Comparison of ENCODE assay signal across 8 cellular contexts in the genomic region with DNA sequence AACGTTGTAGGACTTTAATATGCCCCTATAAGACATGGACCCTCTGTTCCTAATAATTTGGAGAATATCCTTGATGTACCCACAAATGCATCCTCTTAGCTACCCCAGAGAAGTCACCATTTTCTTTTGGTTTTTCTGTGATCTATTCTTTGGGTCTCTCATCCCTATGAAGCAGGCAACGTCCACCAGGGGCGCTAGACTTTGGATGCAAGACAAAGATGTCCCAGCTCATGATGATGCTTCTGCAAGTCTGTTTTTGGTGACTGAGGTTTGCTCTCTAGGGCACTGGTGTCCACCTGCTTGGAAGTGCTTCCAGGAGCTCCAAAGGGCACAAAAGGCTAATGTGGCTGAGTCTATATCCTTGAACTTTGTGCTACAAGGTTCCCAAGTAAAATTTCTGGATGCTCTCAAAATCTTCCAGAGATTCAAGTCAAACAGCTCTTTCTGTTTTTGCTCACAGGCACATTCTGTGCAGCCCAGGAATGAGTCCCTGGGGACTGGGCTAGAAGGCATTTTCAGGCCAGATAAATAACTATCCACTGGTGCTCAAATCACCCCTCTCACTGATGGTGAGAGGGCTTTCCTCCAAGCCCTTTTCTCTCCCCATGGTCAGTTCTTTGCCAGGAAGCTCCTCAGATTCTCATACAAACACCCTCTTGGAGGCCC.
DNase-seq lines count a peak whose midpoint lies in the region; ATAC-seq and TF ChIP-seq lines count a peak whose summit lies in the region.

No MANE protein-coding gene starts in this region.

- H3K27me3 ChIP-seq in Caco-2 (replicated peaks; ENCODE audit: control insufficient read depth, insufficient read depth, low read length) (no peaks in the 10 kb centered on the region), heart left ventricle (no peaks in the 10 kb centered on the region)

- H3K27ac Mint-ChIP-seq in Caco-2 (ENCODE audit: unreplicated experiment) (no peak overlapping the region), WTC11 (no peak overlapping the region)

- no peaks in the 10 kb centered on the region for H3K4me1 Mint-ChIP-seq in Caco-2 (ENCODE audit: low read depth, unreplicated experiment)
- peaks cover 6% of the 10 kb centered on the region for H3K4me1 Mint-ChIP-seq in WTC11

- CTCF ChIA-PET in Caco-2 (lab: Charles Lee) (no interaction called here), HEK293T (lab: Yijun Ruan, JAX) (interaction anchor here (0.6 to 1.2 kb wide), 4 partner anchors 9 to 141 kb away, joined by 3 read pairs; no protein-coding TSS in a partner anchor), WTC11 (lab: Charles Lee) (interaction anchor here (0.5 to 2.4 kb wide), 50 partner anchors 8 to 805 kb away, joined by 3 to 32 read pairs (median 4); no protein-coding TSS in a partner anchor)

- ATAC-seq in WTC11, result peak; percentile 43; the same call in 1 of the 2 replicates
- ATAC-seq in heart left ventricle, result peak; percentile 50 to 57 (median 54)
- ATAC-seq in GM19455 (IDR thresholded peaks at IDR 0.05; ENCODE audit: unreplicated experiment), result no peak
- no peak for ATAC-seq in HG02571 (IDR thresholded peaks at IDR 0.05; ENCODE audit: unreplicated experiment)

- H3K9me3 Mint-ChIP-seq in Caco-2 (ENCODE audit: unreplicated experiment), result no peaks in the 10 kb centered on the region
- peaks cover 20% of the 10 kb centered on the region for H3K9me3 Mint-ChIP-seq in WTC11

- no peaks in the 10 kb centered on the region for H3K4me1 ChIP-seq in Caco-2
- peaks cover 0 to 15% (median 0%) of the 10 kb centered on the region in 12 donors for H3K4me1 ChIP-seq in heart left ventricle

- 27 to 42% (median 31%) methylated on average over 3 of the region's 3 CpGs for WGBS in heart left ventricle, 4 donors

- H3K4me3 ChIP-seq in Caco-2 (ENCODE audit: low read depth, low read length) (no peak overlapping the region), heart left ventricle (no peak overlapping the region)

- peak; percentile 46 to 51 for DNase-seq in Caco-2
- peak; percentile 54 for DNase-seq in HEK293T (ENCODE audit: extremely low spot score)
- DNase-seq in WTC11 (ENCODE audit: low spot score), result peak; percentile 82
- peak in 4 of 5 donors; percentile 25 to 48 (median 33) for DNase-seq in heart left ventricle
- peak; percentile 74 for DNase-seq in stimulated activated CD8-positive, alpha-beta memory T cell treated with anti-CD3 and anti-CD28 coated beads, Interleukin-4, amount 100 ng/mL, for 48 hours
- no peak for DNase-seq in occipital lobe (lab: John Stamatoyannopoulos, UW)

- POLR2A ChIA-PET in Caco-2 (lab: Charles Lee) (no interaction called here), HEK293T (lab: Yijun Ruan, JAX) (no interaction called here), WTC11 (lab: Charles Lee) (interaction anchor here (1.0 kb wide), 1 partner anchor 673 kb away, joined by 3 read pairs; no protein-coding TSS in a partner anchor)

- intact Hi-C loops in Caco-2 (cut with micrococcal nuclease; ENCODE audit: unreplicated experiment), result no loop called here
- intact Hi-C loops in heart left ventricle (cut with DNase I), result no loop called here

- TF ChIP-seq CTCF in Caco-2 (IDR thresholded peaks at IDR 0.05; ENCODE audit: insufficient read depth in 1 of 2, low read depth in 1 of 2, low read length in 1 of 2, severe bottlenecking in 1 of 2, unreplicated experiment in 1 of 2) (peak; percentile 77 to 78), WTC11 (IDR thresholded peaks at IDR 0.05) (peak; percentile 85), heart left ventricle (IDR thresholded peaks at IDR 0.05) (peak; percentile 23 to 60 (median 37))

- H3K27ac ChIP-seq in heart left ventricle, result peak overlapping the region in 1 of 12 donors; percentile 24

- H3K36me3 Mint-ChIP-seq in Caco-2 (ENCODE audit: insufficient read depth, unreplicated experiment) (no peaks in the 10 kb centered on the region), WTC11 (peaks cover 2% of the 10 kb centered on the region; the same call in 1 of the 2 replicates)

- H3K36me3 ChIP-seq in Caco-2 (ENCODE audit: control insufficient read depth, insufficient read depth, low read length) (no peaks in the 10 kb centered on the region), heart left ventricle (no peaks in the 10 kb centered on the region)

- BruUV-seq in Caco-2 (replicated peaks; lab: Mats Ljungman, UMichigan), result no TSS peak

- no peaks in the 10 kb centered on the region for H3K27me3 Mint-ChIP-seq in Caco-2 (ENCODE audit: insufficient read depth, unreplicated experiment)
- no peaks in the 10 kb centered on the region for H3K27me3 Mint-ChIP-seq in WTC11 (ENCODE audit: low read depth)

- H3K9me3 ChIP-seq in Caco-2 (no peaks in the 10 kb centered on the region), heart left ventricle (peaks cover 0 to 6% (median 0%) of the 10 kb centered on the region in 12 donors)

- TF ChIP-seq POLR2A in heart left ventricle (IDR thresholded peaks at IDR 0.05), result no peak

- H3K4me3 Mint-ChIP-seq in Caco-2 (ENCODE audit: unreplicated experiment) (no peak overlapping the region), WTC11 (no peak overlapping the region)

TF ChIP-seq in HEK293T, 16 proteins besides CTCF, POLR2A, EP300 and RAD21:
- TF ChIP-seq CTBP1 (IDR thresholded peaks at IDR 0.05; ENCODE audit: borderline replicate concordance) (no peak), BHLHE40 (IDR thresholded peaks at IDR 0.05; ENCODE audit: borderline replicate concordance) (no peak)

TF ChIP-seq in WTC11, 78 proteins besides CTCF, POLR2A, EP300 and RAD21:
- TF ChIP-seq ZNF263 (CRISPR knock-in tag; IDR thresholded peaks at IDR 0.05; ENCODE audit: low read depth) (no peak), CREM (CRISPR knock-in tag; IDR thresholded peaks at IDR 0.05) (no peak)
- TF ChIP-seq, protein P1, sequence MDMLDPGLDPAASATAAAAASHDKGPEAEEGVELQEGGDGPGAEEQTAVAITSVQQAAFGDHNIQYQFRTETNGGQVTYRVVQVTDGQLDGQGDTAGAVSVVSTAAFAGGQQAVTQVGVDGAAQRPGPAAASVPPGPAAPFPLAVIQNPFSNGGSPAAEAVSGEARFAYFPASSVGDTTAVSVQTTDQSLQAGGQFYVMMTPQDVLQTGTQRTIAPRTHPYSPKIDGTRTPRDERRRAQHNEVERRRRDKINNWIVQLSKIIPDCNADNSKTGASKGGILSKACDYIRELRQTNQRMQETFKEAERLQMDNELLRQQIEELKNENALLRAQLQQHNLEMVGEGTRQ (CRISPR knock-in tag; IDR thresholded peaks at IDR 0.05), result no peak
- TF ChIP-seq, protein P2, sequence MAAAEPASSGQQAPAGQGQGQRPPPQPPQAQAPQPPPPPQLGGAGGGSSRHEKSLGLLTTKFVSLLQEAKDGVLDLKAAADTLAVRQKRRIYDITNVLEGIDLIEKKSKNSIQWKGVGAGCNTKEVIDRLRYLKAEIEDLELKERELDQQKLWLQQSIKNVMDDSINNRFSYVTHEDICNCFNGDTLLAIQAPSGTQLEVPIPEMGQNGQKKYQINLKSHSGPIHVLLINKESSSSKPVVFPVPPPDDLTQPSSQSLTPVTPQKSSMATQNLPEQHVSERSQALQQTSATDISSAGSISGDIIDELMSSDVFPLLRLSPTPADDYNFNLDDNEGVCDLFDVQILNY (CRISPR knock-in tag; IDR thresholded peaks at IDR 0.05), result no peak

Comparison
In these comparisons a context has a peak if more than half of its experiments do, and no peak if none do; other contexts are left out.
1. ATAC-seq: peak in WTC11 (single experiment) and heart left ventricle (4 of 4); none in GM19455 (single experiment) and HG02571 (single experiment).
2. Peak in every context shown above with its lines, with median percentiles within 50 percentile points of each other: CTCF ChIP-seq.